In genomic region chr12:28569698-28570411, GRCh38 we compare ENCODE assay signal across 1 cellular context.
TF ChIP-seq lines count a peak whose summit lies in the region.

No MANE protein-coding gene starts in this region.

TF ChIP-seq in K562, 482 proteins besides CTCF, POLR2A, EP300 and RAD21 (continued from another document):
- no peak for TF ChIP-seq PRDM10 (IDR thresholded peaks at IDR 0.05; ENCODE audit: partially characterized antibody)
- no peak for TF ChIP-seq RHOXF2B (CRISPR knock-in tag; conservative IDR thresholded peaks at IDR 0.05)
- no peak for TF ChIP-seq CHD1 (IDR thresholded peaks at IDR 0.05; ENCODE audit: low read length)
- TF ChIP-seq ETV1 (tag; conservative IDR thresholded peaks at IDR 0.05; ENCODE audit: low read depth): no peak
- no peak for TF ChIP-seq ELF4 (CRISPR knock-in tag; IDR thresholded peaks at IDR 0.05)
- TF ChIP-seq SRSF7 (optimal IDR thresholded peaks at IDR 0.05; ENCODE audit: low read depth, low read length): no peak
- no peak for TF ChIP-seq ZNF512 (tag; IDR thresholded peaks at IDR 0.05)
- TF ChIP-seq JUND (IDR thresholded peaks at IDR 0.05; ENCODE audit: borderline replicate concordance, low read depth, low read length): peak; percentile 23; the same call in 1 of the 2 replicates
- no peak for TF ChIP-seq JUND (tag; IDR thresholded peaks at IDR 0.05; ENCODE audit: borderline replicate concordance, low read depth, low read length)
- TF ChIP-seq ATF3 (IDR thresholded peaks at IDR 0.05): peak; percentile 30; the same call in 1 of the 2 replicates
- no peak for TF ChIP-seq ATF3 (CRISPR knock-in tag; conservative IDR thresholded peaks at IDR 0.05)
TF ChIP-seq in K562: peak in this region for 3.
